Comparison of ENCODE assay signal across 14 cellular contexts in genomic region chr5:118825226-118825625, GRCh38.
DNase-seq lines count a peak whose midpoint lies in the region; ATAC-seq and TF ChIP-seq lines count a peak whose summit lies in the region.
"Had no signal": no experiment of that assay in that cellular context is flagged by ENCODE, and none has a peak within 500 bp of the region (broad histone marks: within the 10 kb centered on the region; RNA-seq: fewer than 3 reads in every experiment).

No MANE protein-coding gene starts in this region.

- peaks cover 4% of the 10 kb centered on the region; the same call in 1 of the 2 replicates for H3F3A ChIP-seq in MM.1S (ENCODE audit: insufficient read depth, low read length)

- no peaks in the 10 kb centered on the region for H4K20me1 ChIP-seq in MM.1S (ENCODE audit: insufficient read depth, low read length)

- no peaks in the 10 kb centered on the region for H3K27me3 ChIP-seq in heart left ventricle
- no peaks in the 10 kb centered on the region for H3K27me3 ChIP-seq in MM.1S (replicated peaks; ENCODE audit: insufficient read depth, low read length)

- peak overlapping the region; percentile 83 for H3K27ac Mint-ChIP-seq in mesothelial cell of epicardium
- H3K27ac Mint-ChIP-seq in activated naive CD4-positive, alpha-beta T cell treated with anti-CD3 and anti-CD28 coated beads, Interleukin-2, amount 10 ng/mL, durations not matched to agents 7 days and 5 days: no peak overlapping the region
- H3K27ac Mint-ChIP-seq: B cell; CD4-positive, alpha-beta T cell; GM23338 had no signal

- no peaks in the 10 kb centered on the region for H3K36me3 Mint-ChIP-seq in mesothelial cell of epicardium
- no peaks in the 10 kb centered on the region for H3K36me3 Mint-ChIP-seq in activated naive CD4-positive, alpha-beta T cell treated with anti-CD3 and anti-CD28 coated beads, Interleukin-2, amount 10 ng/mL, durations not matched to agents 7 days and 5 days

- 19 to 42% (median 33%) methylated on average over 1 of the region's 1 CpG for WGBS in heart left ventricle, 4 donors

- H3K79me2 ChIP-seq in MM.1S (ENCODE audit: low read length): no peaks in the 10 kb centered on the region

- H3K4me1 ChIP-seq in heart left ventricle (peaks cover 0 to 10% (median 0%) of the 10 kb centered on the region in 12 donors), MM.1S (ENCODE audit: low read length) (peaks cover 18% of the 10 kb centered on the region; the same call in 1 of the 2 replicates)
- H3K4me1 ChIP-seq: Caco-2 had no signal

- H2AFZ ChIP-seq in MM.1S (ENCODE audit: low read length): no peak overlapping the region
- H2AFZ ChIP-seq: GM23338 had no signal

- DNase-seq in heart left ventricle (no peak), Right ventricle myocardium inferior (ENCODE audit: missing footprints) (no peak), MM.1S (peak; percentile 32), mesothelial cell of epicardium (ENCODE audit: low spot score in 2 of 2, unreplicated experiment in 2 of 2) (no peak)
- DNase-seq in activated naive CD4-positive, alpha-beta T cell treated with anti-CD3 and anti-CD28 coated beads, Interleukin-2, amount 10 ng/mL, durations not matched to agents 7 days and 5 days: no peak
- no peak for DNase-seq in activated CD4-positive, CD25-positive, alpha-beta regulatory T cell (lab: John Stamatoyannopoulos, UW)
- DNase-seq: Caco-2; CD4-positive, alpha-beta T cell; HCEC 1CT had no signal

- H3K9me2 ChIP-seq in MM.1S (replicated peaks; ENCODE audit: insufficient read depth, low read length): no peaks in the 10 kb centered on the region

- peaks cover 6% of the 10 kb centered on the region for H3K9me3 Mint-ChIP-seq in mesothelial cell of epicardium
- H3K9me3 Mint-ChIP-seq in activated naive CD4-positive, alpha-beta T cell treated with anti-CD3 and anti-CD28 coated beads, Interleukin-2, amount 10 ng/mL, durations not matched to agents 7 days and 5 days: no peaks in the 10 kb centered on the region
- H3K9me3 Mint-ChIP-seq: CD4-positive, alpha-beta T cell; GM23338 had no signal

- TF ChIP-seq POLR2A in heart left ventricle (IDR thresholded peaks at IDR 0.05): no peak

- H3K9me3 ChIP-seq in heart left ventricle (no peaks in the 10 kb centered on the region), MM.1S (replicated peaks; ENCODE audit: insufficient read depth, low read length) (no peaks in the 10 kb centered on the region)
- H3K9me3 ChIP-seq: Caco-2 had no signal

- intact Hi-C loops in heart left ventricle (cut with DNase I) (no loop called here), Right ventricle myocardium inferior (cut with DNase I) (no loop called here)

- H3K4me1 Mint-ChIP-seq in mesothelial cell of epicardium: peaks cover 5% of the 10 kb centered on the region
- no peaks in the 10 kb centered on the region for H3K4me1 Mint-ChIP-seq in activated naive CD4-positive, alpha-beta T cell treated with anti-CD3 and anti-CD28 coated beads, Interleukin-2, amount 10 ng/mL, durations not matched to agents 7 days and 5 days
- H3K4me1 Mint-ChIP-seq: B cell had no signal

- H3K27ac ChIP-seq in heart left ventricle: peak overlapping the region in 4 of 12 donors; percentile 27 to 44 (median 38)
- H3K27ac ChIP-seq in MM.1S (ENCODE audit: low read length): no peak overlapping the region
- H3K27ac ChIP-seq: C4-2B, HL-60 had no signal

- CTCF ChIA-PET in activated naive CD4-positive, alpha-beta T cell treated with anti-CD3 and anti-CD28 coated beads, Interleukin-2, amount 10 ng/mL, durations not matched to agents 7 days and 5 days (lab: Charles Lee): no interaction called here

- H3K4me2 ChIP-seq in MM.1S (ENCODE audit: low read depth, low read length): peak overlapping the region; percentile 51
- H3K4me2 ChIP-seq: GM23338 had no signal

- TF ChIP-seq CTCF in heart left ventricle (IDR thresholded peaks at IDR 0.05) (no peak), MM.1S (IDR thresholded peaks at IDR 0.05; ENCODE audit: low read length) (no peak), mesothelial cell of epicardium (IDR thresholded peaks at IDR 0.05; ENCODE audit: unreplicated experiment) (no peak)

- H3K4me3 ChIP-seq in heart left ventricle (no peak overlapping the region), MM.1S (ENCODE audit: low read length) (no peak overlapping the region)
- H3K4me3 ChIP-seq: GM23338 had no signal

- H3K27me3 Mint-ChIP-seq in mesothelial cell of epicardium (ENCODE audit: low read depth): no peaks in the 10 kb centered on the region
- H3K27me3 Mint-ChIP-seq in activated naive CD4-positive, alpha-beta T cell treated with anti-CD3 and anti-CD28 coated beads, Interleukin-2, amount 10 ng/mL, durations not matched to agents 7 days and 5 days: no peaks in the 10 kb centered on the region
- H3K27me3 Mint-ChIP-seq: B cell; CD4-positive, alpha-beta T cell had no signal

- no peaks in the 10 kb centered on the region for H3K36me3 ChIP-seq in heart left ventricle
- no peaks in the 10 kb centered on the region for H3K36me3 ChIP-seq in MM.1S (replicated peaks; ENCODE audit: insufficient read depth, low read length)

- no peak overlapping the region for H3K9ac ChIP-seq in MM.1S (ENCODE audit: low read length)

- ATAC-seq in heart left ventricle: peak; percentile 37 to 78 (median 69)
- ATAC-seq in Right ventricle myocardium inferior: no peak
- ATAC-seq in GM18867 (IDR thresholded peaks at IDR 0.05; ENCODE audit: unreplicated experiment): no peak
- ATAC-seq: GM23338 had no signal

- H3K4me3 Mint-ChIP-seq in mesothelial cell of epicardium: no peak overlapping the region
- no peak overlapping the region for H3K4me3 Mint-ChIP-seq in activated naive CD4-positive, alpha-beta T cell treated with anti-CD3 and anti-CD28 coated beads, Interleukin-2, amount 10 ng/mL, durations not matched to agents 7 days and 5 days
- H3K4me3 Mint-ChIP-seq: B cell; CD4-positive, alpha-beta T cell; GM23338 had no signal

Comparison
In these comparisons a context has a peak if more than half of its experiments do, and no peak if none do; other contexts are left out.
1. ATAC-seq: peak in heart left ventricle (4 of 4); none in Right ventricle myocardium inferior (single experiment) and GM18867 (single experiment).